Comparison of ENCODE assay signal across 16 cellular contexts in the genomic region with DNA sequence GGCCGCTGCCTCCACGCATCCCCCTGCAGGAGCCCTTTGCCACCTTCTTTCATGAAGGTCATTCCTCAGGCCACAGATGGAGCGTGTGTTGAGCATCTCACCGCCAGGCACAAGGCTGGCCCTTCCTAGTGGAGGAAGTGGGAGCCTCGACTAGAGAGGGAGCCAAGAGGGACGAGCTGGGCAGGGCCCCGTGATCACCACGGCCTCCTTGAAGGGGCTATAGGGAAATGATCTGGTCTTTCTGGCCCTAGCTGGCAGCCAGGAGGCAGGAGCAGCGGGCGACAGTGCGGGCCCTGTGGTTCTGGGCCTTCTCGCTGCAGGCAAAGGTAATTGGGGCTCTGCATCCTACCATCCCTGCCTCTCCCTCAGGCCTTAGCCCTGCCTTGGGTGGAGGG.
"Had no signal": no experiment of that assay in that cellular context is flagged by ENCODE, and none has a peak within 500 bp of the region (broad histone marks: within the 10 kb centered on the region; RNA-seq: fewer than 3 reads in every experiment).

No MANE protein-coding gene starts in this region.

- ATAC-seq: esophagus mucosa; gastrocnemius medialis; left lobe of liver; natural killer cell treated with Interleukin-12 subunit alpha and Interleukin-12 subunit beta and Interleukin-15 and Interleukin-18, amount 100 ng/mL, for 72 hours; sciatic nerve; stimulated activated memory B cell treated with anti-CD40 and anti-IgM and Interleukin-4, amounts not matched to agents 10 μg/mL and 1 μg/mL and 100 μg/mL, for 72 hours had no signal

- H3K27me3 Mint-ChIP-seq: activated B cell treated with CpG ODN at 0.5 μM for 24 hours; natural killer cell treated with Interleukin-12 subunit alpha and Interleukin-12 subunit beta and Interleukin-15 and Interleukin-18, amount 100 ng/mL, for 72 hours; stimulated activated memory B cell treated with anti-CD40 and anti-IgM and Interleukin-4, amounts not matched to agents 10 μg/mL and 1 μg/mL and 100 μg/mL, for 72 hours had no signal

- H3K9me3 ChIP-seq: gastrocnemius medialis, thoracic aorta, upper lobe of left lung had no signal

- H3K27ac Mint-ChIP-seq: activated B cell treated with CpG ODN at 0.5 μM for 24 hours; mesothelial cell of epicardium; stimulated activated memory B cell treated with anti-CD40 and anti-IgM and Interleukin-4, amounts not matched to agents 10 μg/mL and 1 μg/mL and 100 μg/mL, for 72 hours had no signal

- DNase-seq: activated B cell treated with CpG ODN at 0.5 μM for 24 hours; activated CD4-positive, alpha-beta T cell treated with anti-CD3 and anti-CD28 coated beads for 48 hours; activated naive CD4-positive, alpha-beta T cell; brain microvascular endothelial cell; cortex of kidney; gastrocnemius medialis; stimulated activated CD4-positive, alpha-beta T cell treated with anti-CD3 and anti-CD28 coated beads, Interleukin-4, amount 100 ng/mL, for 4 hours had no signal

- H3K9me3 Mint-ChIP-seq: activated B cell treated with CpG ODN at 0.5 μM for 24 hours; mesothelial cell of epicardium; natural killer cell treated with Interleukin-12 subunit alpha and Interleukin-12 subunit beta and Interleukin-15 and Interleukin-18, amount 100 ng/mL, for 72 hours; stimulated activated memory B cell treated with anti-CD40 and anti-IgM and Interleukin-4, amounts not matched to agents 10 μg/mL and 1 μg/mL and 100 μg/mL, for 72 hours had no signal

- H3K4me3 Mint-ChIP-seq: activated B cell treated with CpG ODN at 0.5 μM for 24 hours; mesothelial cell of epicardium; natural killer cell treated with Interleukin-12 subunit alpha and Interleukin-12 subunit beta and Interleukin-15 and Interleukin-18, amount 100 ng/mL, for 72 hours; stimulated activated memory B cell treated with anti-CD40 and anti-IgM and Interleukin-4, amounts not matched to agents 10 μg/mL and 1 μg/mL and 100 μg/mL, for 72 hours had no signal

- H3K27me3 ChIP-seq: brain microvascular endothelial cell, gastrocnemius medialis, upper lobe of left lung had no signal

- H3K4me1 Mint-ChIP-seq: mesothelial cell of epicardium had no signal

- H3K36me3 Mint-ChIP-seq: natural killer cell treated with Interleukin-12 subunit alpha and Interleukin-12 subunit beta and Interleukin-15 and Interleukin-18, amount 100 ng/mL, for 72 hours had no signal

- FAIRE-seq: kidney had no signal

- H3K27ac ChIP-seq: brain microvascular endothelial cell, gastrocnemius medialis, thoracic aorta, upper lobe of left lung had no signal

- H3K4me3 ChIP-seq: gastrocnemius medialis, thoracic aorta, upper lobe of left lung had no signal
